Comparison of ENCODE assay signal across 8 cellular contexts in genomic region chr2:195898505-195898904, GRCh38.
DNase-seq lines count a peak whose midpoint lies in the region; ATAC-seq and TF ChIP-seq lines count a peak whose summit lies in the region.

No MANE protein-coding gene starts in this region.

- H3K4me3 ChIP-seq in HEK293 (ENCODE audit: low read depth, low read length) (no peak overlapping the region), cardiac muscle cell (no peak overlapping the region), sigmoid colon (no peak overlapping the region)

- POLR2A ChIA-PET in HEK293 (lab: Yijun Ruan, JAX), result no interaction called here

- TF ChIP-seq CTCF in HEK293 (tag by site-specific recombination; IDR thresholded peaks at IDR 0.05), result no peak
- no peak for TF ChIP-seq CTCF in cardiac muscle cell (IDR thresholded peaks at IDR 0.05; ENCODE audit: low read depth, low read length)
- TF ChIP-seq CTCF in sigmoid colon (IDR thresholded peaks at IDR 0.05), result no peak

- H3K4me1 ChIP-seq in HEK293 (ENCODE audit: control insufficient read depth, insufficient read depth, low read length) (no peaks in the 10 kb centered on the region), cardiac muscle cell (ENCODE audit: low read depth) (no peaks in the 10 kb centered on the region), sigmoid colon (peaks cover 0 to 8% (median 0%) of the 10 kb centered on the region in 4 donors)

- TF ChIP-seq POLR2A in sigmoid colon (IDR thresholded peaks at IDR 0.05), result no peak

- H3K36me3 ChIP-seq in HEK293 (ENCODE audit: control insufficient read depth in 2 of 2, insufficient read depth in 1 of 2, low read length in 2 of 2) (no peaks in the 10 kb centered on the region), cardiac muscle cell (no peaks in the 10 kb centered on the region), sigmoid colon (no peaks in the 10 kb centered on the region)

- ATAC-seq in SK-N-SH treated with all-trans-retinoic acid at 6 μM for 48 hours (peak; percentile 100), HG02885 (IDR thresholded peaks at IDR 0.05; ENCODE audit: poor library complexity, unreplicated experiment) (no peak), GM21390 (IDR thresholded peaks at IDR 0.05; ENCODE audit: unreplicated experiment) (no peak)

- intact Hi-C loops in sigmoid colon (cut with DNase I), result no loop called here

- H3K9me3 ChIP-seq in HEK293 (ENCODE audit: control insufficient read depth, insufficient read depth, low read depth, low read length), result no peaks in the 10 kb centered on the region
- no peaks in the 10 kb centered on the region for H3K9me3 ChIP-seq in cardiac muscle cell (ENCODE audit: low read depth)
- no peaks in the 10 kb centered on the region for H3K9me3 ChIP-seq in sigmoid colon

- H3K27me3 ChIP-seq in cardiac muscle cell (no peaks in the 10 kb centered on the region), sigmoid colon (no peaks in the 10 kb centered on the region)

- CTCF ChIA-PET in HEK293 (lab: Yijun Ruan, JAX), result no interaction called here

- H3K27ac ChIP-seq in HEK293 (ENCODE audit: extremely low read depth, low read depth, low read length) (no peak overlapping the region), cardiac muscle cell (no peak overlapping the region), sigmoid colon (no peak overlapping the region)

- WGBS in sigmoid colon, 2 donors, result 70 to 78% methylated on average over 8 of the region's 8 CpGs

- TF ChIP-seq EP300 in sigmoid colon (IDR thresholded peaks at IDR 0.05), result no peak

- DNase-seq in cardiac muscle cell (ENCODE audit: low read depth in 1 of 2, low spot score in 1 of 2) (peak; percentile 68 to 97), sigmoid colon (peak; percentile 84), NOMO-1 treated with DMSO at 0.1 percent for 48 hours (lab: John Stamatoyannopoulos, UW; ENCODE audit: unreplicated experiment) (no peak)
- no peak for DNase-seq in activated CD4-positive, alpha-beta T cell treated with anti-CD3 and anti-CD28 coated beads, Interleukin-2, amount 50 U/mL, for 48 hours

TF ChIP-seq in HEK293, 187 proteins besides CTCF, POLR2A, EP300 and RAD21 (continues in another document):
- TF ChIP-seq ZNF692 (tag by site-specific recombination; IDR thresholded peaks at IDR 0.05) (no peak), ZNF121 (tag by site-specific recombination; IDR thresholded peaks at IDR 0.05) (no peak), ZNF274 (IDR thresholded peaks at IDR 0.05; ENCODE audit: low read length) (no peak), ZNF274 (tag by site-specific recombination; IDR thresholded peaks at IDR 0.05; ENCODE audit: borderline replicate concordance) (no peak), ZNF664 (tag by site-specific recombination; IDR thresholded peaks at IDR 0.05) (no peak; the same call in 1 of the 2 replicates), ZNF292 (tag by site-specific recombination; IDR thresholded peaks at IDR 0.05; ENCODE audit: borderline replicate concordance, low read depth) (no peak), ZNF596 (tag by site-specific recombination; IDR thresholded peaks at IDR 0.05) (no peak), SCRT2 (tag by site-specific recombination; IDR thresholded peaks at IDR 0.05) (no peak)
- TF ChIP-seq, protein P1, sequence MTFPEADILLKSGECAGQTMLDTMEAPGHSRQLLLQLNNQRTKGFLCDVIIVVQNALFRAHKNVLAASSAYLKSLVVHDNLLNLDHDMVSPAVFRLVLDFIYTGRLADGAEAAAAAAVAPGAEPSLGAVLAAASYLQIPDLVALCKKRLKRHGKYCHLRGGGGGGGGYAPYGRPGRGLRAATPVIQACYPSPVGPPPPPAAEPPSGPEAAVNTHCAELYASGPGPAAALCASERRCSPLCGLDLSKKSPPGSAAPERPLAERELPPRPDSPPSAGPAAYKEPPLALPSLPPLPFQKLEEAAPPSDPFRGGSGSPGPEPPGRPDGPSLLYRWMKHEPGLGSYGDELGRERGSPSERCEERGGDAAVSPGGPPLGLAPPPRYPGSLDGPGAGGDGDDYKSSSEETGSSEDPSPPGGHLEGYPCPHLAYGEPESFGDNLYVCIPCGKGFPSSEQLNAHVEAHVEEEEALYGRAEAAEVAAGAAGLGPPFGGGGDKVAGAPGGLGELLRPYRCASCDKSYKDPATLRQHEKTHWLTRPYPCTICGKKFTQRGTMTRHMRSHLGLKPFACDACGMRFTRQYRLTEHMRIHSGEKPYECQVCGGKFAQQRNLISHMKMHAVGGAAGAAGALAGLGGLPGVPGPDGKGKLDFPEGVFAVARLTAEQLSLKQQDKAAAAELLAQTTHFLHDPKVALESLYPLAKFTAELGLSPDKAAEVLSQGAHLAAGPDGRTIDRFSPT (tag by site-specific recombination; IDR thresholded peaks at IDR 0.05), result no peak

TF ChIP-seq in SK-N-SH treated with all-trans-retinoic acid at 6 μM for 48 hours, 23 proteins besides CTCF, POLR2A, EP300 and RAD21:
- TF ChIP-seq ZFP30 (CRISPR knock-in tag; IDR thresholded peaks at IDR 0.05), result peak; percentile 60
- TF ChIP-seq PPARA (CRISPR knock-in tag; IDR thresholded peaks at IDR 0.05; ENCODE audit: borderline replicate concordance), result no peak
- TF ChIP-seq ZNF565 (CRISPR knock-in tag; conservative IDR thresholded peaks at IDR 0.05; ENCODE audit: low read depth), result no peak
- TF ChIP-seq ZC3H10 (CRISPR knock-in tag; IDR thresholded peaks at IDR 0.05), result no peak
- TF ChIP-seq, protein P2, sequence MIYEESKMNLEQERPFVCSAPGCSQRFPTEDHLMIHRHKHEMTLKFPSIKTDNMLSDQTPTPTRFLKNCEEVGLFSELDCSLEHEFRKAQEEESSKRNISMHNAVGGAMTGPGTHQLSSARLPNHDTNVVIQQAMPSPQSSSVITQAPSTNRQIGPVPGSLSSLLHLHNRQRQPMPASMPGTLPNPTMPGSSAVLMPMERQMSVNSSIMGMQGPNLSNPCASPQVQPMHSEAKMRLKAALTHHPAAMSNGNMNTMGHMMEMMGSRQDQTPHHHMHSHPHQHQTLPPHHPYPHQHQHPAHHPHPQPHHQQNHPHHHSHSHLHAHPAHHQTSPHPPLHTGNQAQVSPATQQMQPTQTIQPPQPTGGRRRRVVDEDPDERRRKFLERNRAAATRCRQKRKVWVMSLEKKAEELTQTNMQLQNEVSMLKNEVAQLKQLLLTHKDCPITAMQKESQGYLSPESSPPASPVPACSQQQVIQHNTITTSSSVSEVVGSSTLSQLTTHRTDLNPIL (CRISPR knock-in tag; IDR thresholded peaks at IDR 0.05; ENCODE audit: low read depth), result no peak

Comparison
In these comparisons a context has a peak if more than half of its experiments do, and no peak if none do; other contexts are left out.
1. DNase-seq: peak in cardiac muscle cell (2 of 2) and sigmoid colon (single experiment); none in NOMO-1 treated with DMSO at 0.1 percent for 48 hours (single experiment) and activated CD4-positive, alpha-beta T cell treated with anti-CD3 and anti-CD28 coated beads, Interleukin-2, amount 50 U/mL, for 48 hours (0 of 2).